ENCODE assay signal across 8 cellular contexts in the genomic region with DNA sequence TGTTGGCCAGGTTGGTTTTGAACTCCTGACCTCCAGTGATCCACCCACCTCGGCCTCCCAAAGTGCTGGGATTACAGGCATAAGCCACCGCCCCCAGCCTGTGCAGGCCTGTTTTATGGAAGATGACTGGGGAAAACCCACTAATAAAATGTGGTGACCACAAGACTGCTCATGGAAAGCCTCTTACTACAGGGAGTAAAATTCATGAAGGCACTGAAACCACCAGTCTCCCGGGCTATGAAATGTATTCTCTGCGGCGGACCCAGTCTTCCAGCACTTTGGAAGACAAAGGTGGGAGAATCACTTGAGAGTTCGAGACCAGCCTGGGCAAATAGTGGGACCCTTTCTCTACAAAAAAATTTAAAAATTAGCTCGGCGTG. TPM values are rescaled to one million over a fixed set of nuclear protein-coding genes. Genes with fewer than 3 reads are reported as not detected.
DNase-seq lines count a peak whose midpoint lies in the region; ATAC-seq and TF ChIP-seq lines count a peak whose summit lies in the region.
"Not testable (repeated sequence)": the region's sequence is repeated elsewhere in the genome, so short reads cannot be mapped to it uniquely, and the experiment has no call there.

No MANE protein-coding gene starts in this region.

- peaks cover 10% of the 10 kb centered on the region for H3K79me2 ChIP-seq in fibroblast of lung (ENCODE audit: control insufficient read depth, insufficient read depth, low read length)

- H3K36me3 Mint-ChIP-seq in Calu3 (ENCODE audit: insufficient read depth, unreplicated experiment) = peaks cover 16% of the 10 kb centered on the region
- not testable (repeated sequence) for H3K36me3 Mint-ChIP-seq in activated CD4-positive, alpha-beta memory T cell treated with anti-CD3 and anti-CD28 coated beads for 36 hours; MCF 10A (ENCODE audit: insufficient read depth, unreplicated experiment)

- H3K4me2 ChIP-seq in fibroblast of lung (ENCODE audit: extremely low read depth, insufficient read depth, low read length) = peak overlapping the region; percentile 79

- H3K9me3 ChIP-seq in MG63; fibroblast of lung (ENCODE audit: control insufficient read depth, insufficient read depth, low read depth, low read length); lung (ENCODE audit: control insufficient read depth in 2 of 2, insufficient read depth in 1 of 2, low read length in 1 of 2); prostate gland; tibial nerve: not testable (repeated sequence)

- POLR2A ChIA-PET in activated CD4-positive, alpha-beta memory T cell treated with anti-CD3 and anti-CD28 coated beads for 36 hours (lab: Charles Lee); MCF 10A (lab: Yijun Ruan, JAX): not testable (repeated sequence)

- BruUV-seq in Calu3 (replicated peaks; lab: Mats Ljungman, UMichigan) = TSS peak; percentile 55
- BruUV-seq in MCF 10A (replicated peaks; lab: Mats Ljungman, UMichigan) = not testable (repeated sequence)

- H3K36me3 ChIP-seq in MG63; fibroblast of lung (ENCODE audit: control insufficient read depth, insufficient read depth, low read length); lung (ENCODE audit: control insufficient read depth in 2 of 2, insufficient read depth in 2 of 2, low read length in 2 of 2); prostate gland: not testable (repeated sequence)
- peaks cover 0 to 24% (median 0%) of the 10 kb centered on the region in 3 donors for H3K36me3 ChIP-seq in tibial nerve

- H2AFZ ChIP-seq in fibroblast of lung (ENCODE audit: low read length) = not testable (repeated sequence)

- peak overlapping the region; percentile 70 for H3K27ac ChIP-seq in fibroblast of lung (ENCODE audit: insufficient read depth, low read length)
- peak overlapping the region; percentile 76 to 99 for H3K27ac ChIP-seq in lung (ENCODE audit: low read depth in 1 of 2, low read length in 1 of 2)
- H3K27ac ChIP-seq in prostate gland = peak overlapping the region; percentile 85 to 93
- peak overlapping the region; percentile 87 to 98 (median 91) for H3K27ac ChIP-seq in tibial nerve

- H3K9me3 Mint-ChIP-seq in Calu3 (ENCODE audit: low read depth, unreplicated experiment); activated CD4-positive, alpha-beta memory T cell treated with anti-CD3 and anti-CD28 coated beads for 36 hours; MCF 10A (ENCODE audit: unreplicated experiment): not testable (repeated sequence)

- ATAC-seq in lung (ENCODE audit: insufficient read depth, low FRiP score) = not testable (repeated sequence)

- DNase-seq in Calu3; activated CD4-positive, alpha-beta memory T cell treated with anti-CD3 and anti-CD28 coated beads for 36 hours; MCF 10A (ENCODE audit: unreplicated experiment); fibroblast of lung (ENCODE audit: low read depth in 2 of 2); lung (ENCODE audit: low spot score); prostate gland (ENCODE audit: low spot score); tibial nerve (ENCODE audit: low spot score in 2 of 2): not testable (repeated sequence)
- peak; percentile 11 for DNase-seq in MG63

- H4K20me1 ChIP-seq in fibroblast of lung (ENCODE audit: control insufficient read depth, extremely low read depth, insufficient read depth, low read length) = not testable (repeated sequence)

- TF ChIP-seq POLR2A in prostate gland (IDR thresholded peaks at IDR 0.05); tibial nerve (IDR thresholded peaks at IDR 0.05): not testable (repeated sequence)

- H3K27ac Mint-ChIP-seq in Calu3 (ENCODE audit: unreplicated experiment) = peak overlapping the region; percentile 92
- peak overlapping the region; percentile 86 for H3K27ac Mint-ChIP-seq in activated CD4-positive, alpha-beta memory T cell treated with anti-CD3 and anti-CD28 coated beads for 36 hours
- H3K27ac Mint-ChIP-seq in MCF 10A (ENCODE audit: low read depth, unreplicated experiment) = peak overlapping the region; percentile 97

- H3K4me1 Mint-ChIP-seq in Calu3 (ENCODE audit: low read depth, unreplicated experiment); MCF 10A (ENCODE audit: insufficient read depth, unreplicated experiment): not testable (repeated sequence)
- H3K4me1 Mint-ChIP-seq in activated CD4-positive, alpha-beta memory T cell treated with anti-CD3 and anti-CD28 coated beads for 36 hours (ENCODE audit: low read depth) = peaks cover 16% of the 10 kb centered on the region

- not testable (repeated sequence) for H3K4me1 ChIP-seq in fibroblast of lung (ENCODE audit: control insufficient read depth, extremely low read depth, insufficient read depth, low read length); lung (ENCODE audit: control insufficient read depth in 2 of 2, insufficient read depth in 2 of 2, low read length in 2 of 2); prostate gland (replicated peaks)
- peaks cover 0 to 12% (median 8%) of the 10 kb centered on the region in 4 donors for H3K4me1 ChIP-seq in tibial nerve

- 85 to 90% methylated on average over 6 of the region's 8 CpGs for WGBS in lung, 2 donors
- 49% methylated on average over 6 of the region's 8 CpGs for WGBS in prostate gland
- 92 to 98% methylated on average over 4 of the region's 8 CpGs for WGBS in tibial nerve, 2 donors

- CTCF ChIA-PET in Calu3 (lab: Charles Lee); activated CD4-positive, alpha-beta memory T cell treated with anti-CD3 and anti-CD28 coated beads for 36 hours (lab: Charles Lee); MCF 10A (lab: Yijun Ruan, JAX): not testable (repeated sequence)

- H3K4me3 Mint-ChIP-seq in Calu3 (ENCODE audit: low read depth, unreplicated experiment) (peak overlapping the region; percentile 89), MCF 10A (ENCODE audit: unreplicated experiment) (peak overlapping the region; percentile 93)
- H3K4me3 Mint-ChIP-seq in activated CD4-positive, alpha-beta memory T cell treated with anti-CD3 and anti-CD28 coated beads for 36 hours = peak overlapping the region; percentile 92

- TF ChIP-seq CTCF in Calu3 (IDR thresholded peaks at IDR 0.05; ENCODE audit: unreplicated experiment); MCF 10A (IDR thresholded peaks at IDR 0.05; ENCODE audit: unreplicated experiment); fibroblast of lung (conservative IDR thresholded peaks at IDR 0.05 in 1 of 2, IDR thresholded peaks at IDR 0.05 in 1 of 2; ENCODE audit: low read depth in 1 of 2, low read length in 2 of 2); lung (IDR thresholded peaks at IDR 0.05; ENCODE audit: control extremely low read depth, extremely low read depth); prostate gland (IDR thresholded peaks at IDR 0.05); tibial nerve (IDR thresholded peaks at IDR 0.05): not testable (repeated sequence)

- TF ChIP-seq EP300 in tibial nerve (IDR thresholded peaks at IDR 0.05) = not testable (repeated sequence)

- not testable (repeated sequence) for H3K27me3 ChIP-seq in MG63; fibroblast of lung (ENCODE audit: control insufficient read depth, insufficient read depth, low read length); lung (ENCODE audit: control insufficient read depth, insufficient read depth); prostate gland (replicated peaks; ENCODE audit: insufficient read depth); tibial nerve

- not testable (repeated sequence) for H3K9ac ChIP-seq in fibroblast of lung (ENCODE audit: insufficient read depth, low read length)

- not testable (repeated sequence) for H3K27me3 Mint-ChIP-seq in Calu3 (ENCODE audit: unreplicated experiment); activated CD4-positive, alpha-beta memory T cell treated with anti-CD3 and anti-CD28 coated beads for 36 hours; MCF 10A (ENCODE audit: insufficient read depth, unreplicated experiment)

- intact Hi-C loops in Calu3 (cut with micrococcal nuclease; ENCODE audit: unreplicated experiment); MCF 10A (cut with micrococcal nuclease); prostate gland (cut with DNase I): not testable (repeated sequence)
- intact Hi-C loops in activated CD4-positive, alpha-beta memory T cell treated with anti-CD3 and anti-CD28 coated beads for 36 hours (cut with micrococcal nuclease) = loop anchor here (5.0 to 10.0 kb wide), 2 partner anchors 361 to 573 kb away; no protein-coding TSS in a partner anchor

- peak overlapping the region; percentile 71 for H3K4me3 ChIP-seq in MG63
- peak overlapping the region in 1 of 4 experiments; percentile 78 for H3K4me3 ChIP-seq in fibroblast of lung (replicated peaks in 1 of 4; ENCODE audit: control extremely low read depth in 1 of 4, insufficient read depth in 1 of 4, low read depth in 3 of 4, low read length in 4 of 4)
- H3K4me3 ChIP-seq in lung = not testable (repeated sequence)
- peak overlapping the region; percentile 63 to 98 for H3K4me3 ChIP-seq in prostate gland
- peak overlapping the region; percentile 60 to 94 (median 66) for H3K4me3 ChIP-seq in tibial nerve

RNA-seq across cellular contexts. Expression of a gene that starts 0.7 kb away (rescaled TPM):
- total RNA-seq in Calu3 (2022) = 27.7 and 28.0 TPM in 2 replicates
- total RNA-seq in MG63 (2014; rRNA removed; shearing (Covaris generic); ENCODE audit: low replicate concordance) = 50.2 and 60.8 TPM in 2 replicates
- total RNA-seq in activated CD4-positive, alpha-beta memory T cell treated with anti-CD3 and anti-CD28 coated beads for 36 hours = 10 to 100 TPM; 46.1 to 47.3 TPM
- 36.9 and 43.5 TPM in 2 replicates for total RNA-seq in MCF 10A (2022)
- total RNA-seq in fibroblast of lung = 43.7 and 57.0 TPM in 2 replicates
- 41.9 and 55.7 TPM in 2 replicates for polyA plus RNA-seq in fibroblast of lung
- 40.2 and 53.0 TPM in 2 replicates for polyA plus RNA-seq in fibroblast of lung (2012)
- polyA minus RNA-seq in fibroblast of lung (ENCODE audit: low replicate concordance) = 65.0 and 74.8 TPM in 2 replicates
- total RNA-seq in lung = 10 to 100 TPM; 30.5 to 44.3 TPM
- polyA plus RNA-seq in lung = 10 to 100 TPM; 28.2 to 35.1 TPM
- total RNA-seq in prostate gland = 10 to 100 TPM; 52.1 to 71.9 TPM
- total RNA-seq in tibial nerve = 10 to 100 TPM; 34.5 to 43.3 (median 38.2) TPM

RNA-seq across cellular contexts. Expression of a gene that starts 18.1 kb away (rescaled TPM):
- 21.3 and 23.4 TPM in 2 replicates for total RNA-seq in Calu3 (2022)
- total RNA-seq in MG63 (2014; rRNA removed; shearing (Covaris generic); ENCODE audit: low replicate concordance) = 1.6 and 11.2 TPM in 2 replicates
- 1 to 10 TPM; 5.3 to 6.0 TPM for total RNA-seq in activated CD4-positive, alpha-beta memory T cell treated with anti-CD3 and anti-CD28 coated beads for 36 hours
- total RNA-seq in MCF 10A (2022) = 31.4 and 32.0 TPM in 2 replicates
- 19.3 and 23.0 TPM in 2 replicates for total RNA-seq in fibroblast of lung
- polyA plus RNA-seq in fibroblast of lung = 13.4 and 19.9 TPM in 2 replicates
- polyA plus RNA-seq in fibroblast of lung (2012) = 11.7 and 11.9 TPM in 2 replicates
- polyA minus RNA-seq in fibroblast of lung (ENCODE audit: low replicate concordance) = 6.9 and 10.4 TPM in 2 replicates
- total RNA-seq in lung = 10 to 100 TPM; 42.0 to 76.8 TPM
- 10 to 100 TPM; 13.3 to 20.8 TPM for polyA plus RNA-seq in lung
- 10 to 100 TPM; 69.7 to 82.2 TPM for total RNA-seq in prostate gland
- total RNA-seq in tibial nerve = 10 to 100 TPM; 54.8 to 87.3 (median 72.3) TPM
